Comparison of ENCODE assay signal across 8 cellular contexts in the genomic region with DNA sequence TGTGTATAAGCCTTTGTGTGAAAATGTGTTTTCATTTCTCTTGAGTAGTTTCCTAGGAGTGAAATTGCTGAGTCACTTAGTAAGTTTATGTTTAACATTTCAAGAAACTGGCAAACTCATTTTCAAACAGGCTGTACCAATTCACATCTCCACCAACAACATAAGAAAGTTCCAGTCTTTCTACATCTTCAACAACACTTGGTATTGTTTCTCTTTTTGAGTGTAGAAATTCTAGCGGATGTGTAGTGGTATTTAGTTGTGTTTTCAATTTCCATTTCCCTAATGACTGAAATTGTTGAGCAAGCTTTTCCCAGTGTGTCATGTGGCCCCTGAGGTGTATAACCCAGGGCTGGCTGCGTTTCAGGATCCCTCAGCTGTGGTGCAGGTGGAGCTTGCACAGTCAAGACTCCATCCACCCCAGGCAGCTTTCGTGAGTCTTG.
DNase-seq lines count a peak whose midpoint lies in the region; ATAC-seq and TF ChIP-seq lines count a peak whose summit lies in the region.

No MANE protein-coding gene starts in this region.

- ATAC-seq in natural killer cell treated with Interleukin-12 subunit alpha and Interleukin-12 subunit beta and Interleukin-15 and Interleukin-18, amount 100 ng/mL, for 72 hours: peak; percentile 93 to 96
- no peak for ATAC-seq in natural killer cell
- peak; percentile 97 for ATAC-seq in HG02840 (IDR thresholded peaks at IDR 0.05; ENCODE audit: low FRiP score, unreplicated experiment)
- peak; percentile 29 to 54 for ATAC-seq in stimulated activated naive B cell treated with anti-CD40 and anti-IgM and Interleukin-4, amounts not matched to agents 10 μg/mL and 1 μg/mL and 100 μg/mL, for 72 hours (replicated peaks)

- peak overlapping the region; percentile 50 for H3K4me3 Mint-ChIP-seq in natural killer cell treated with Interleukin-12 subunit alpha and Interleukin-12 subunit beta and Interleukin-15 and Interleukin-18, amount 100 ng/mL, for 72 hours
- no peak overlapping the region for H3K4me3 Mint-ChIP-seq in natural killer cell
- H3K4me3 Mint-ChIP-seq in stimulated activated naive B cell treated with anti-CD40 and anti-IgM and Interleukin-4, amounts not matched to agents 10 μg/mL and 1 μg/mL and 100 μg/mL, for 72 hours: no peak overlapping the region

- intact Hi-C loops in natural killer cell (cut with micrococcal nuclease): no loop called here

- TF ChIP-seq CTCF in natural killer cell (IDR thresholded peaks at IDR 0.05): no peak

- H3K27me3 Mint-ChIP-seq in natural killer cell treated with Interleukin-12 subunit alpha and Interleukin-12 subunit beta and Interleukin-15 and Interleukin-18, amount 100 ng/mL, for 72 hours: peaks cover 4 to 17% of the 10 kb centered on the region in 2 donors
- H3K27me3 Mint-ChIP-seq in natural killer cell (ENCODE audit: low read depth in 2 of 2): peaks cover 5 to 14% of the 10 kb centered on the region in 2 donors
- H3K27me3 Mint-ChIP-seq in stimulated activated naive B cell treated with anti-CD40 and anti-IgM and Interleukin-4, amounts not matched to agents 10 μg/mL and 1 μg/mL and 100 μg/mL, for 72 hours: peaks cover 0 to 8% of the 10 kb centered on the region in 2 donors

- H3K4me1 Mint-ChIP-seq in natural killer cell treated with Interleukin-12 subunit alpha and Interleukin-12 subunit beta and Interleukin-15 and Interleukin-18, amount 100 ng/mL, for 72 hours (ENCODE audit: low read depth in 2 of 2): peaks cover 0 to 21% of the 10 kb centered on the region in 2 donors
- no peaks in the 10 kb centered on the region for H3K4me1 Mint-ChIP-seq in natural killer cell
- peaks cover 17 to 22% of the 10 kb centered on the region in 2 donors for H3K4me1 Mint-ChIP-seq in stimulated activated naive B cell treated with anti-CD40 and anti-IgM and Interleukin-4, amounts not matched to agents 10 μg/mL and 1 μg/mL and 100 μg/mL, for 72 hours

- peaks cover 17% of the 10 kb centered on the region for H3K36me3 Mint-ChIP-seq in natural killer cell treated with Interleukin-12 subunit alpha and Interleukin-12 subunit beta and Interleukin-15 and Interleukin-18, amount 100 ng/mL, for 72 hours
- no peaks in the 10 kb centered on the region for H3K36me3 Mint-ChIP-seq in natural killer cell
- H3K36me3 Mint-ChIP-seq in stimulated activated naive B cell treated with anti-CD40 and anti-IgM and Interleukin-4, amounts not matched to agents 10 μg/mL and 1 μg/mL and 100 μg/mL, for 72 hours: peaks cover under 1 to 6% of the 10 kb centered on the region in 2 donors

- H3K9me3 Mint-ChIP-seq in natural killer cell treated with Interleukin-12 subunit alpha and Interleukin-12 subunit beta and Interleukin-15 and Interleukin-18, amount 100 ng/mL, for 72 hours: peaks cover 4% of the 10 kb centered on the region
- H3K9me3 Mint-ChIP-seq in natural killer cell: no peaks in the 10 kb centered on the region
- peaks cover 4 to 7% of the 10 kb centered on the region in 2 donors for H3K9me3 Mint-ChIP-seq in stimulated activated naive B cell treated with anti-CD40 and anti-IgM and Interleukin-4, amounts not matched to agents 10 μg/mL and 1 μg/mL and 100 μg/mL, for 72 hours

- DNase-seq in natural killer cell treated with Interleukin-12 subunit alpha and Interleukin-12 subunit beta and Interleukin-15 and Interleukin-18, amount 100 ng/mL, for 72 hours (ENCODE audit: low spot score): no peak
- no peak for DNase-seq in natural killer cell
- peak; percentile 68 for DNase-seq in OCI-M1 (lab: John Stamatoyannopoulos, UW)
- DNase-seq in stimulated activated naive B cell treated with anti-CD40 and anti-IgM and Interleukin-4, amounts not matched to agents 10 μg/mL and 1 μg/mL and 100 μg/mL, for 72 hours: no peak
- DNase-seq in NCI-H748 treated with DMSO at 0.1 percent for 48 hours (lab: John Stamatoyannopoulos, UW): no peak
- DNase-seq in SW480 (ENCODE audit: low spot score): no peak
- DNase-seq in C1 segment of cervical spinal cord (lab: John Stamatoyannopoulos, UW): no peak

- peak overlapping the region; percentile 46 to 77 for H3K27ac Mint-ChIP-seq in natural killer cell treated with Interleukin-12 subunit alpha and Interleukin-12 subunit beta and Interleukin-15 and Interleukin-18, amount 100 ng/mL, for 72 hours
- no peak overlapping the region for H3K27ac Mint-ChIP-seq in natural killer cell
- no peak overlapping the region for H3K27ac Mint-ChIP-seq in stimulated activated naive B cell treated with anti-CD40 and anti-IgM and Interleukin-4, amounts not matched to agents 10 μg/mL and 1 μg/mL and 100 μg/mL, for 72 hours

Comparison
In these comparisons a context has a peak if more than half of its experiments do, and no peak if none do; other contexts are left out.
1. ATAC-seq: peak in natural killer cell treated with Interleukin-12 subunit alpha and Interleukin-12 subunit beta and Interleukin-15 and Interleukin-18, amount 100 ng/mL, for 72 hours (2 of 2), HG02840 (single experiment) and stimulated activated naive B cell treated with anti-CD40 and anti-IgM and Interleukin-4, amounts not matched to agents 10 μg/mL and 1 μg/mL and 100 μg/mL, for 72 hours (2 of 2); none in natural killer cell (0 of 3).
2. H3K27ac Mint-ChIP-seq: peak in natural killer cell treated with Interleukin-12 subunit alpha and Interleukin-12 subunit beta and Interleukin-15 and Interleukin-18, amount 100 ng/mL, for 72 hours (2 of 2); none in natural killer cell (0 of 2) and stimulated activated naive B cell treated with anti-CD40 and anti-IgM and Interleukin-4, amounts not matched to agents 10 μg/mL and 1 μg/mL and 100 μg/mL, for 72 hours (single experiment).